24 cellular contexts compared by ENCODE assay signal in the genomic region with DNA sequence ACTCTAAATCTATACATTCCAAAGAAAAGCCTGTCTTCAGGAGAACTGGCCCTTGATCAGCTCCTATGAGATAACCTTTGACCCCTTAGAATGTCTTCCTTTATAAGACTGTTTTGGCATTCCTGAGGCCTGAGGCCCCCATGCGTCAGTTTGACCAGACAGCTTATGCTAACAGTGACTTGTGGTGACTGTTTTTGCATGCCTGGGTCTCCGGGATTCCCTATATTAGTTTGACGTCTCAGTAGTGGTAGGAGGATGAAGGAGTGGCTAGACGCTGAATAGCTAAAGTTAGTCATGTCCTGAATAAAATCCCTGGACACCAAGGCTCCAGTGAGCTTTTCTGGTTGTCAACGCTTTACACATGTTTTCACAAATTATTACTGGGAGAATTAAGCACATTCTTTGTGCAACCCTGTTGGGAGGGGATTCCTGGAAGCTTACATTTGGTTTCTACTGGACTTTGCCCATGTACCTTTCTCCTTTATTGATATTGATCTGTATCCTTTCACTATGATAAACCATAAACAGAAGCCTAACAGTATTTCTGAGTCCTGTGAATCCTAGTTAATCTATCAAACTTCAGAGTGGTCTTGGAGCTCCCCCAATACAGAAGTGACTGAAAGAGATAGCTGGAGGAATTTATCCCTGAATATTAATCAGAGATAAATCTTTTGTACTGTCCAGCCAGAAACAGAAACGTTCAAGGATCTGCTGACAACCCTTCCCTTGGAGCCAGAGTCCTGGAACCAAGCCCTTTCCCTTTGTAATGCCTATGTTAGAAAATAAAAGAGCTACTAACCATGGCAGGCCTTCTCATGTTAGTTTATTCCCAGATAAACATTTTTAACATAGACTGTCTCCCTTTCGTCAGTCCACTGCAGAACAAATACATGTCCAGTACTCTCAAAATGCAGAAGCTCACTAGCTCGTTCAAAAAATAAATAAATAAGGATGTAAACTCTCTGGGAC.
DNase-seq lines count a peak whose midpoint lies in the region; ATAC-seq and TF ChIP-seq lines count a peak whose summit lies in the region.
"Had no signal": no experiment of that assay in that cellular context is flagged by ENCODE, and none has a peak within 500 bp of the region (broad histone marks: within the 10 kb centered on the region; RNA-seq: fewer than 3 reads in every experiment).

No MANE protein-coding gene starts in this region.

- no peak overlapping the region for H4K8ac ChIP-seq in trophoblast cell (ENCODE audit: low read depth, low read length)

- H3K27me3 ChIP-seq in heart right ventricle (no peaks in the 10 kb centered on the region), adrenal gland (no peaks in the 10 kb centered on the region), trophoblast cell (ENCODE audit: insufficient read depth, low read length) (no peaks in the 10 kb centered on the region), testis (no peaks in the 10 kb centered on the region)
- H3K27me3 ChIP-seq: ovary, suprapubic skin had no signal

- H3K9me3 ChIP-seq in heart right ventricle (peaks cover 0 to 5% (median 0%) of the 10 kb centered on the region in 11 donors), adrenal gland (replicated peaks in 1 of 3) (no peaks in the 10 kb centered on the region), trophoblast cell (ENCODE audit: insufficient read depth, low read depth, low read length) (no peaks in the 10 kb centered on the region), testis (no peaks in the 10 kb centered on the region)
- H3K9me3 ChIP-seq: mucosa of descending colon, ovary, suprapubic skin had no signal

- H3K23ac ChIP-seq in trophoblast cell (ENCODE audit: low read length): no peak overlapping the region

- H2BK12ac ChIP-seq in trophoblast cell (ENCODE audit: low read length): no peak overlapping the region

- H3K14ac ChIP-seq in trophoblast cell (ENCODE audit: low read length): no peak overlapping the region

- no peak overlapping the region for H2BK120ac ChIP-seq in trophoblast cell (ENCODE audit: insufficient read depth, low read length, poor library complexity)

- H2BK5ac ChIP-seq in trophoblast cell (ENCODE audit: low read depth, low read length, poor library complexity): no peak overlapping the region

- 19 to 25% methylated on average over 8 of the region's 8 CpGs for WGBS in heart right ventricle, 2 donors
- WGBS in adrenal gland, 4 donors: 31 to 53% (median 49%) methylated on average over 8 of the region's 8 CpGs
- WGBS in trophoblast cell (ENCODE audit: extremely low coverage, insufficient coverage, insufficient read length): no CpG with 5 or more reads among the region's 8 CpGs
- 58 to 64% methylated on average over 8 of the region's 8 CpGs for WGBS in testis, 2 donors

- no peak overlapping the region for H2AFZ ChIP-seq in trophoblast cell (ENCODE audit: insufficient read depth, low read length, poor library complexity)

- H3K4me2 ChIP-seq in trophoblast cell (ENCODE audit: low read length): peak overlapping the region; percentile 28

- no peak for DNase-seq in Right ventricle myocardium superior
- no peak for DNase-seq in heart right ventricle
- peak in 4 of 7 donors; percentile 3 to 31 (median 24) for DNase-seq in adrenal gland
- DNase-seq in iris pigment epithelial cell (ENCODE audit: low read depth): peak; percentile 1
- DNase-seq in trophoblast cell: no peak
- DNase-seq in NCI-H748 (lab: John Stamatoyannopoulos, UW; ENCODE audit: unreplicated experiment): no peak
- DNase-seq in SHP77 (lab: John Stamatoyannopoulos, UW): no peak
- no peak for DNase-seq in testis
- DNase-seq: activated gamma-delta T cell; activated naive CD8-positive, alpha-beta T cell treated with anti-CD3 and anti-CD28 coated beads for 36 hours; activated T-cell treated with anti-CD3 and anti-CD28 coated beads, Interleukin-2, amount 50 U/mL, for 24 hours; C1 segment of cervical spinal cord; mucosa of descending colon; NCI-H1092 treated with DMSO at 0.1 percent for 48 hours; NCI-H1694 treated with DMSO at 0.1 percent for 48 hours; NCI-H2171; NCI-H510A; nephron progenitor cell; ovary; stimulated activated naive CD4-positive, alpha-beta T cell had no signal

- H3K79me1 ChIP-seq in trophoblast cell (ENCODE audit: low read length): no peaks in the 10 kb centered on the region

- TF ChIP-seq POLR2A in adrenal gland (IDR thresholded peaks at IDR 0.05) (no peak), testis (IDR thresholded peaks at IDR 0.05) (no peak)

- H3K27ac ChIP-seq in heart right ventricle (no peak overlapping the region), adrenal gland (no peak overlapping the region), trophoblast cell (ENCODE audit: low read depth, low read length) (no peak overlapping the region), testis (no peak overlapping the region)
- H3K27ac ChIP-seq: 22Rv1, ovary, suprapubic skin had no signal

- peak; percentile 36 for ATAC-seq in Right ventricle myocardium superior (ENCODE audit: poor library complexity)
- ATAC-seq in heart right ventricle: no peak
- ATAC-seq: K562, mucosa of descending colon, SK-N-SH treated with all-trans-retinoic acid at 6 μM for 48 hours had no signal

- no peak overlapping the region for H3K18ac ChIP-seq in trophoblast cell (ENCODE audit: low read length)

- intact Hi-C loops in Right ventricle myocardium superior (cut with DNase I): no loop called here
- intact Hi-C loops in heart right ventricle (cut with DNase I): no loop called here
- intact Hi-C loops in adrenal gland (cut with DNase I): no loop called here
- intact Hi-C loops in testis (cut with DNase I; ENCODE audit: low total_unique reads): no loop called here

- H3K4me3 ChIP-seq in heart right ventricle (no peak overlapping the region), adrenal gland (no peak overlapping the region), trophoblast cell (ENCODE audit: low read depth, low read length) (no peak overlapping the region), testis (no peak overlapping the region)
- H3K4me3 ChIP-seq: K562, mucosa of descending colon, ovary, suprapubic skin had no signal

- no peaks in the 10 kb centered on the region for H3K79me2 ChIP-seq in trophoblast cell (ENCODE audit: control insufficient read depth, insufficient read depth, low read length, poor library complexity)

- H3K36me3 ChIP-seq in heart right ventricle: no peaks in the 10 kb centered on the region
- H3K36me3 ChIP-seq in adrenal gland (replicated peaks in 1 of 2): no peaks in the 10 kb centered on the region
- H3K36me3 ChIP-seq in trophoblast cell (ENCODE audit: control insufficient read depth in 1 of 2, insufficient read depth in 2 of 2, low read length in 2 of 2): no peaks in the 10 kb centered on the region
- H3K36me3 ChIP-seq in testis (ENCODE audit: low read depth, missing control alignments): no peaks in the 10 kb centered on the region
- H3K36me3 ChIP-seq: ovary, suprapubic skin had no signal

- no peak for TF ChIP-seq CTCF in heart right ventricle (IDR thresholded peaks at IDR 0.05)
- TF ChIP-seq CTCF in adrenal gland (IDR thresholded peaks at IDR 0.05): no peak
- no peak for TF ChIP-seq CTCF in testis (IDR thresholded peaks at IDR 0.05)

- H3K4me1 ChIP-seq in heart right ventricle (peaks cover 0 to 10% (median 0%) of the 10 kb centered on the region in 9 donors), adrenal gland (replicated peaks in 1 of 2) (no peaks in the 10 kb centered on the region), trophoblast cell (ENCODE audit: control insufficient read depth in 1 of 2, insufficient read depth in 2 of 2, low read length in 2 of 2) (peaks cover 0 to 5% of the 10 kb centered on the region in 2 experiments), testis (no peaks in the 10 kb centered on the region)
- H3K4me1 ChIP-seq: suprapubic skin had no signal

- no peak overlapping the region for H4K12ac ChIP-seq in trophoblast cell (ENCODE audit: low read depth, low read length)

- no peak overlapping the region for H2AK5ac ChIP-seq in trophoblast cell (ENCODE audit: low read length)

- no peak overlapping the region for H4K91ac ChIP-seq in trophoblast cell (ENCODE audit: low read depth, low read length)

- H3K9ac ChIP-seq in trophoblast cell (ENCODE audit: low read length): no peak overlapping the region

- H3K4ac ChIP-seq in trophoblast cell (ENCODE audit: low read depth, low read length): no peak overlapping the region

Comparison
In these comparisons a context has a peak if more than half of its experiments do, and no peak if none do; other contexts are left out.
1. DNase-seq: peak in adrenal gland (4 of 7) and iris pigment epithelial cell (single experiment); none in Right ventricle myocardium superior (single experiment), heart right ventricle (0 of 2), trophoblast cell (0 of 2), NCI-H748 (single experiment), SHP77 (0 of 2) and testis (single experiment).